ENCODE assay signal across 2 cellular contexts in the genomic region with DNA sequence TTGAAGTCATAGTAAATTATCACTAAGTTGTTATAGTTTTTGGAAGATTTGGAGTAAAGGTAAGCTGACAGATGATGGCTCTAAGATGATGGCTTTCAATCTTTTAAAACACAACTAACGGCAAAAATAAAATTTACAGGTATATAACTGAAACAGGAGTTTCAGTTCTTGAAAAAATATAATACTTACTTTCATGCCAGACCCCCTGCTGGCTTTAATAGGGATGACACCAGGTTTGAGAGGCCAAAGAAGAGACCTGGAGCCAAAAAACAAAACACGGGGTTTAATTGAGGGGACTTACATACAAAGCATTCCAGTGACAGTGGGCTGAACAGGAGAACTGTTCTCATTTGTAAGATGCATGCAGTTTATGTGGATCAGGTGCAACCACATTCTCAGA.
TF ChIP-seq lines count a peak whose summit lies in the region.

No MANE protein-coding gene starts in this region.

TF ChIP-seq in liver, 16 proteins besides CTCF, POLR2A, EP300 and RAD21 (continued from another document):
- TF ChIP-seq, protein P1, sequence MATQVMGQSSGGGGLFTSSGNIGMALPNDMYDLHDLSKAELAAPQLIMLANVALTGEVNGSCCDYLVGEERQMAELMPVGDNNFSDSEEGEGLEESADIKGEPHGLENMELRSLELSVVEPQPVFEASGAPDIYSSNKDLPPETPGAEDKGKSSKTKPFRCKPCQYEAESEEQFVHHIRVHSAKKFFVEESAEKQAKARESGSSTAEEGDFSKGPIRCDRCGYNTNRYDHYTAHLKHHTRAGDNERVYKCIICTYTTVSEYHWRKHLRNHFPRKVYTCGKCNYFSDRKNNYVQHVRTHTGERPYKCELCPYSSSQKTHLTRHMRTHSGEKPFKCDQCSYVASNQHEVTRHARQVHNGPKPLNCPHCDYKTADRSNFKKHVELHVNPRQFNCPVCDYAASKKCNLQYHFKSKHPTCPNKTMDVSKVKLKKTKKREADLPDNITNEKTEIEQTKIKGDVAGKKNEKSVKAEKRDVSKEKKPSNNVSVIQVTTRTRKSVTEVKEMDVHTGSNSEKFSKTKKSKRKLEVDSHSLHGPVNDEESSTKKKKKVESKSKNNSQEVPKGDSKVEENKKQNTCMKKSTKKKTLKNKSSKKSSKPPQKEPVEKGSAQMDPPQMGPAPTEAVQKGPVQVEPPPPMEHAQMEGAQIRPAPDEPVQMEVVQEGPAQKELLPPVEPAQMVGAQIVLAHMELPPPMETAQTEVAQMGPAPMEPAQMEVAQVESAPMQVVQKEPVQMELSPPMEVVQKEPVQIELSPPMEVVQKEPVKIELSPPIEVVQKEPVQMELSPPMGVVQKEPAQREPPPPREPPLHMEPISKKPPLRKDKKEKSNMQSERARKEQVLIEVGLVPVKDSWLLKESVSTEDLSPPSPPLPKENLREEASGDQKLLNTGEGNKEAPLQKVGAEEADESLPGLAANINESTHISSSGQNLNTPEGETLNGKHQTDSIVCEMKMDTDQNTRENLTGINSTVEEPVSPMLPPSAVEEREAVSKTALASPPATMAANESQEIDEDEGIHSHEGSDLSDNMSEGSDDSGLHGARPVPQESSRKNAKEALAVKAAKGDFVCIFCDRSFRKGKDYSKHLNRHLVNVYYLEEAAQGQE (IDR thresholded peaks at IDR 0.05) = no peak

TF ChIP-seq in HepG2, 621 proteins besides CTCF, POLR2A, EP300 and RAD21 (continued from another document):
- TF ChIP-seq, protein P2, sequence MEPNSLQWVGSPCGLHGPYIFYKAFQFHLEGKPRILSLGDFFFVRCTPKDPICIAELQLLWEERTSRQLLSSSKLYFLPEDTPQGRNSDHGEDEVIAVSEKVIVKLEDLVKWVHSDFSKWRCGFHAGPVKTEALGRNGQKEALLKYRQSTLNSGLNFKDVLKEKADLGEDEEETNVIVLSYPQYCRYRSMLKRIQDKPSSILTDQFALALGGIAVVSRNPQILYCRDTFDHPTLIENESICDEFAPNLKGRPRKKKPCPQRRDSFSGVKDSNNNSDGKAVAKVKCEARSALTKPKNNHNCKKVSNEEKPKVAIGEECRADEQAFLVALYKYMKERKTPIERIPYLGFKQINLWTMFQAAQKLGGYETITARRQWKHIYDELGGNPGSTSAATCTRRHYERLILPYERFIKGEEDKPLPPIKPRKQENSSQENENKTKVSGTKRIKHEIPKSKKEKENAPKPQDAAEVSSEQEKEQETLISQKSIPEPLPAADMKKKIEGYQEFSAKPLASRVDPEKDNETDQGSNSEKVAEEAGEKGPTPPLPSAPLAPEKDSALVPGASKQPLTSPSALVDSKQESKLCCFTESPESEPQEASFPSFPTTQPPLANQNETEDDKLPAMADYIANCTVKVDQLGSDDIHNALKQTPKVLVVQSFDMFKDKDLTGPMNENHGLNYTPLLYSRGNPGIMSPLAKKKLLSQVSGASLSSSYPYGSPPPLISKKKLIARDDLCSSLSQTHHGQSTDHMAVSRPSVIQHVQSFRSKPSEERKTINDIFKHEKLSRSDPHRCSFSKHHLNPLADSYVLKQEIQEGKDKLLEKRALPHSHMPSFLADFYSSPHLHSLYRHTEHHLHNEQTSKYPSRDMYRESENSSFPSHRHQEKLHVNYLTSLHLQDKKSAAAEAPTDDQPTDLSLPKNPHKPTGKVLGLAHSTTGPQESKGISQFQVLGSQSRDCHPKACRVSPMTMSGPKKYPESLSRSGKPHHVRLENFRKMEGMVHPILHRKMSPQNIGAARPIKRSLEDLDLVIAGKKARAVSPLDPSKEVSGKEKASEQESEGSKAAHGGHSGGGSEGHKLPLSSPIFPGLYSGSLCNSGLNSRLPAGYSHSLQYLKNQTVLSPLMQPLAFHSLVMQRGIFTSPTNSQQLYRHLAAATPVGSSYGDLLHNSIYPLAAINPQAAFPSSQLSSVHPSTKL (CRISPR knock-in tag; IDR thresholded peaks at IDR 0.05) = no peak
- TF ChIP-seq, protein P3, sequence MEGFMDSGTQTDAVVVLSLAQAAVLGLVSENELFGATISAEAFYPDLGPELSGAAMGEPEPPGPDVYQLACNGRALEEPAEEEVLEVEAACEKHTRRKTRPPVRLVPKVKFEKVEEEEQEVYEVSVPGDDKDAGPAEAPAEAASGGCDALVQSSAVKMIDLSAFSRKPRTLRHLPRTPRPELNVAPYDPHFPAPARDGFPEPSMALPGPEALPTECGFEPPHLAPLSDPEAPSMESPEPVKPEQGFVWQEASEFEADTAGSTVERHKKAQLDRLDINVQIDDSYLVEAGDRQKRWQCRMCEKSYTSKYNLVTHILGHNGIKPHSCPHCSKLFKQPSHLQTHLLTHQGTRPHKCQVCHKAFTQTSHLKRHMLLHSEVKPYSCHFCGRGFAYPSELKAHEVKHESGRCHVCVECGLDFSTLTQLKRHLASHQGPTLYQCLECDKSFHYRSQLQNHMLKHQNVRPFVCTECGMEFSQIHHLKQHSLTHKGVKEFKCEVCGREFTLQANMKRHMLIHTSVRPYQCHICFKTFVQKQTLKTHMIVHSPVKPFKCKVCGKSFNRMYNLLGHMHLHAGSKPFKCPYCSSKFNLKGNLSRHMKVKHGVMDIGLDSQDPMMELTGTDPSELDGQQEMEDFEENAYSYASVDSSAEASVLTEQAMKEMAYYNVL (CRISPR knock-in tag; IDR thresholded peaks at IDR 0.05; ENCODE audit: borderline replicate concordance) = no peak
- TF ChIP-seq, protein P4, sequence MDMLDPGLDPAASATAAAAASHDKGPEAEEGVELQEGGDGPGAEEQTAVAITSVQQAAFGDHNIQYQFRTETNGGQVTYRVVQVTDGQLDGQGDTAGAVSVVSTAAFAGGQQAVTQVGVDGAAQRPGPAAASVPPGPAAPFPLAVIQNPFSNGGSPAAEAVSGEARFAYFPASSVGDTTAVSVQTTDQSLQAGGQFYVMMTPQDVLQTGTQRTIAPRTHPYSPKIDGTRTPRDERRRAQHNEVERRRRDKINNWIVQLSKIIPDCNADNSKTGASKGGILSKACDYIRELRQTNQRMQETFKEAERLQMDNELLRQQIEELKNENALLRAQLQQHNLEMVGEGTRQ (IDR thresholded peaks at IDR 0.05; ENCODE audit: low read depth, low read length) = no peak
- TF ChIP-seq, protein P4 (CRISPR knock-in tag; IDR thresholded peaks at IDR 0.05; ENCODE audit: borderline replicate concordance) = no peak
- TF ChIP-seq, protein P5, sequence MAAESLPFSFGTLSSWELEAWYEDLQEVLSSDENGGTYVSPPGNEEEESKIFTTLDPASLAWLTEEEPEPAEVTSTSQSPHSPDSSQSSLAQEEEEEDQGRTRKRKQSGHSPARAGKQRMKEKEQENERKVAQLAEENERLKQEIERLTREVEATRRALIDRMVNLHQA (CRISPR knock-in tag; IDR thresholded peaks at IDR 0.05) = no peak
- TF ChIP-seq, protein P6, sequence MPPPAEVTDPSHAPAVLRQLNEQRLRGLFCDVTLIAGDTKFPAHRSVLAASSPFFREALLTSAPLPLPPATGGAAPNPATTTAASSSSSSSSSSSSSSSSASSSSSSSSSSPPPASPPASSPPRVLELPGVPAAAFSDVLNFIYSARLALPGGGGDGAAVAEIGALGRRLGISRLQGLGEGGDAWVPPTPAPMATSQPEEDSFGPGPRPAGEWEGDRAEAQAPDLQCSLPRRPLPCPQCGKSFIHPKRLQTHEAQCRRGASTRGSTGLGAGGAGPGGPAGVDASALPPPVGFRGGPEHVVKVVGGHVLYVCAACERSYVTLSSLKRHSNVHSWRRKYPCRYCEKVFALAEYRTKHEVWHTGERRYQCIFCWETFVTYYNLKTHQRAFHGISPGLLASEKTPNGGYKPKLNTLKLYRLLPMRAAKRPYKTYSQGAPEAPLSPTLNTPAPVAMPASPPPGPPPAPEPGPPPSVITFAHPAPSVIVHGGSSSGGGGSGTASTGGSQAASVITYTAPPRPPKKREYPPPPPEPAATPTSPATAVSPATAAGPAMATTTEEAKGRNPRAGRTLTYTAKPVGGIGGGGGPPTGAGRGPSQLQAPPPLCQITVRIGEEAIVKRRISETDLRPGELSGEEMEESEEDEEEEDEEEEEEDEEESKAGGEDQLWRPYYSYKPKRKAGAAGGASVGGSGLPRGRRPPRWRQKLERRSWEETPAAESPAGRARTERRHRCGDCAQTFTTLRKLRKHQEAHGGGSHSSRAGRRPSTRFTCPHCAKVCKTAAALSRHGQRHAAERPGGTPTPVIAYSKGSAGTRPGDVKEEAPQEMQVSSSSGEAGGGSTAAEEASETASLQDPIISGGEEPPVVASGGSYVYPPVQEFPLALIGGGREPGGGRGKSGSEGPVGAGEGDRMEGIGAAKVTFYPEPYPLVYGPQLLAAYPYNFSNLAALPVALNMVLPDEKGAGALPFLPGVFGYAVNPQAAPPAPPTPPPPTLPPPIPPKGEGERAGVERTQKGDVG (CRISPR knock-in tag; IDR thresholded peaks at IDR 0.05; ENCODE audit: borderline replicate concordance) = no peak
- TF ChIP-seq, protein P7, sequence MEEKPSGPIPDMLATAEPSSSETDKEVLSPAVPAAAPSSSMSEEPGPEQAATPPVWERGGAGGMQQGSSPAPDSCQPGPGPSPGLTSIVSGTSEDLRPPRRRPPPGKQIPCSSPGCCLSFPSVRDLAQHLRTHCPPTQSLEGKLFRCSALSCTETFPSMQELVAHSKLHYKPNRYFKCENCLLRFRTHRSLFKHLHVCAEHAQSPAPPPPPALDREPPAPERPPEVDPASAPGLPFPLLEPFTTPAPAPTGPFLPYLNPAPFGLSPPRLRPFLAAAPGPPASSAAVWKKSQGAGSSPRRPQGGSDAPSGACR (CRISPR knock-in tag; IDR thresholded peaks at IDR 0.05) = no peak
- TF ChIP-seq, protein P8, sequence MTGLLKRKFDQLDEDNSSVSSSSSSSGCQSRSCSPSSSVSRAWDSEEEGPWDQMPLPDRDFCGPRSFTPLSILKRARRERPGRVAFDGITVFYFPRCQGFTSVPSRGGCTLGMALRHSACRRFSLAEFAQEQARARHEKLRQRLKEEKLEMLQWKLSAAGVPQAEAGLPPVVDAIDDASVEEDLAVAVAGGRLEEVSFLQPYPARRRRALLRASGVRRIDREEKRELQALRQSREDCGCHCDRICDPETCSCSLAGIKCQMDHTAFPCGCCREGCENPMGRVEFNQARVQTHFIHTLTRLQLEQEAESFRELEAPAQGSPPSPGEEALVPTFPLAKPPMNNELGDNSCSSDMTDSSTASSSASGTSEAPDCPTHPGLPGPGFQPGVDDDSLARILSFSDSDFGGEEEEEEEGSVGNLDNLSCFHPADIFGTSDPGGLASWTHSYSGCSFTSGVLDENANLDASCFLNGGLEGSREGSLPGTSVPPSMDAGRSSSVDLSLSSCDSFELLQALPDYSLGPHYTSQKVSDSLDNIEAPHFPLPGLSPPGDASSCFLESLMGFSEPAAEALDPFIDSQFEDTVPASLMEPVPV (CRISPR knock-in tag; IDR thresholded peaks at IDR 0.05) = no peak
- TF ChIP-seq ZSCAN12 (CRISPR knock-in tag; IDR thresholded peaks at IDR 0.05) = no peak
- TF ChIP-seq, protein P9, sequence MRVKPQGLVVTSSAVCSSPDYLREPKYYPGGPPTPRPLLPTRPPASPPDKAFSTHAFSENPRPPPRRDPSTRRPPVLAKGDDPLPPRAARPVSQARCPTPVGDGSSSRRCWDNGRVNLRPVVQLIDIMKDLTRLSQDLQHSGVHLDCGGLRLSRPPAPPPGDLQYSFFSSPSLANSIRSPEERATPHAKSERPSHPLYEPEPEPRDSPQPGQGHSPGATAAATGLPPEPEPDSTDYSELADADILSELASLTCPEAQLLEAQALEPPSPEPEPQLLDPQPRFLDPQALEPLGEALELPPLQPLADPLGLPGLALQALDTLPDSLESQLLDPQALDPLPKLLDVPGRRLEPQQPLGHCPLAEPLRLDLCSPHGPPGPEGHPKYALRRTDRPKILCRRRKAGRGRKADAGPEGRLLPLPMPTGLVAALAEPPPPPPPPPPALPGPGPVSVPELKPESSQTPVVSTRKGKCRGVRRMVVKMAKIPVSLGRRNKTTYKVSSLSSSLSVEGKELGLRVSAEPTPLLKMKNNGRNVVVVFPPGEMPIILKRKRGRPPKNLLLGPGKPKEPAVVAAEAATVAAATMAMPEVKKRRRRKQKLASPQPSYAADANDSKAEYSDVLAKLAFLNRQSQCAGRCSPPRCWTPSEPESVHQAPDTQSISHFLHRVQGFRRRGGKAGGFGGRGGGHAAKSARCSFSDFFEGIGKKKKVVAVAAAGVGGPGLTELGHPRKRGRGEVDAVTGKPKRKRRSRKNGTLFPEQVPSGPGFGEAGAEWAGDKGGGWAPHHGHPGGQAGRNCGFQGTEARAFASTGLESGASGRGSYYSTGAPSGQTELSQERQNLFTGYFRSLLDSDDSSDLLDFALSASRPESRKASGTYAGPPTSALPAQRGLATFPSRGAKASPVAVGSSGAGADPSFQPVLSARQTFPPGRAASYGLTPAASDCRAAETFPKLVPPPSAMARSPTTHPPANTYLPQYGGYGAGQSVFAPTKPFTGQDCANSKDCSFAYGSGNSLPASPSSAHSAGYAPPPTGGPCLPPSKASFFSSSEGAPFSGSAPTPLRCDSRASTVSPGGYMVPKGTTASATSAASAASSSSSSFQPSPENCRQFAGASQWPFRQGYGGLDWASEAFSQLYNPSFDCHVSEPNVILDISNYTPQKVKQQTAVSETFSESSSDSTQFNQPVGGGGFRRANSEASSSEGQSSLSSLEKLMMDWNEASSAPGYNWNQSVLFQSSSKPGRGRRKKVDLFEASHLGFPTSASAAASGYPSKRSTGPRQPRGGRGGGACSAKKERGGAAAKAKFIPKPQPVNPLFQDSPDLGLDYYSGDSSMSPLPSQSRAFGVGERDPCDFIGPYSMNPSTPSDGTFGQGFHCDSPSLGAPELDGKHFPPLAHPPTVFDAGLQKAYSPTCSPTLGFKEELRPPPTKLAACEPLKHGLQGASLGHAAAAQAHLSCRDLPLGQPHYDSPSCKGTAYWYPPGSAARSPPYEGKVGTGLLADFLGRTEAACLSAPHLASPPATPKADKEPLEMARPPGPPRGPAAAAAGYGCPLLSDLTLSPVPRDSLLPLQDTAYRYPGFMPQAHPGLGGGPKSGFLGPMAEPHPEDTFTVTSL (CRISPR knock-in tag; IDR thresholded peaks at IDR 0.05; ENCODE audit: borderline replicate concordance) = no peak
